ENCODE assay signal across 20 cellular contexts in the genomic region with DNA sequence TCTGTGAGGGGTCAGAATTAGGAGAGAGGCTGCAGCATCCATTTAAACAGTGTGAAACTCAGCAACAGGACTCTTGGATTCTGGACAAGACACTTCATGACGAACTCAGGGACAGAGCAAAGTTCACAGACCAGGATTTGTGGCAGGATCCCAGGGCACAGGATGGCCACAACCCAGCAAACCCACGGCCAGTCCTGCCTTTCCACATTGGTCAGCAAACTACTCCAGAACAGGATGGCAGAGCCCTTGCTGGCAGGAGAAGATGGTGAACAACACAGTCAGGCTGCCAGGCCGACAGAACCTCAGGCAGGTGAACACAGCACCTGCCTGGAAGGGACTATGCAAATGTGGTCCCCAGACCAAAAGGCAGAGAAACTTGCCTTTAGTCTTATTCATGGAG. TPM values are rescaled to one million over a fixed set of nuclear protein-coding genes. Genes with fewer than 3 reads are reported as not detected.
DNase-seq lines count a peak whose midpoint lies in the region; ATAC-seq and TF ChIP-seq lines count a peak whose summit lies in the region.
"Had no signal": no experiment of that assay in that cellular context is flagged by ENCODE, and none has a peak within 500 bp of the region (broad histone marks: within the 10 kb centered on the region; RNA-seq: fewer than 3 reads in every experiment).

No MANE protein-coding gene starts in this region.

- WGBS in endodermal cell (ENCODE audit: insufficient coverage in 1 of 2, insufficient read length in 1 of 2), 2 experiments: 83 to 97% methylated on average over 3 of the region's 3 CpGs

- no peak overlapping the region for H3K9ac ChIP-seq in endodermal cell (ENCODE audit: extremely low read depth, low read length, poor library complexity, severe bottlenecking)

- TF ChIP-seq CTCF in endodermal cell (conservative IDR thresholded peaks at IDR 0.05) (no peak), tibial artery (IDR thresholded peaks at IDR 0.05) (no peak)
- no peak for TF ChIP-seq CTCF in CD8-positive, alpha-beta T cell (IDR thresholded peaks at IDR 0.05)

- peaks cover 7% of the 10 kb centered on the region for H3K4me1 Mint-ChIP-seq in endodermal cell
- no peaks in the 10 kb centered on the region for H3K4me1 Mint-ChIP-seq in CD8-positive, alpha-beta T cell (ENCODE audit: low read depth)

- peaks cover 14% of the 10 kb centered on the region for H3K27me3 Mint-ChIP-seq in endodermal cell (ENCODE audit: insufficient read depth)
- H3K27me3 Mint-ChIP-seq in CD8-positive, alpha-beta T cell (ENCODE audit: low read depth): peaks cover 8% of the 10 kb centered on the region

- H3K9me3 ChIP-seq in endodermal cell (ENCODE audit: control insufficient read depth, low read length): peaks cover 3% of the 10 kb centered on the region
- H3K9me3 ChIP-seq in tibial artery: no peaks in the 10 kb centered on the region
- no peaks in the 10 kb centered on the region for H3K9me3 ChIP-seq in CD8-positive, alpha-beta T cell (ENCODE audit: low read length)
- H3K9me3 ChIP-seq: A549 had no signal

- no peaks in the 10 kb centered on the region for H3K4me1 ChIP-seq in endodermal cell (ENCODE audit: control insufficient read depth, insufficient read depth, low read length)
- H3K4me1 ChIP-seq in tibial artery: peaks cover 0 to 62% (median 38%) of the 10 kb centered on the region in 4 donors
- no peaks in the 10 kb centered on the region for H3K4me1 ChIP-seq in CD8-positive, alpha-beta T cell (ENCODE audit: insufficient read depth, low read length)
- H3K4me1 ChIP-seq: A549 had no signal

- CTCF ChIA-PET in CD8-positive, alpha-beta T cell (lab: Charles Lee): interaction anchor here (0.6 kb wide), 1 partner anchor 1942 kb away, joined by 3 read pairs; no protein-coding TSS in a partner anchor

- intact Hi-C loops in tibial artery (cut with DNase I; ENCODE audit: low total_unique reads): no loop called here
- intact Hi-C loops in CD8-positive, alpha-beta T cell (cut with DNase I, micrococcal nuclease): no loop called here

- H3K36me3 ChIP-seq in endodermal cell (ENCODE audit: control insufficient read depth, insufficient read depth, low read length) (no peaks in the 10 kb centered on the region), tibial artery (peaks cover 0 to 11% (median 5%) of the 10 kb centered on the region in 3 donors)
- no peaks in the 10 kb centered on the region for H3K36me3 ChIP-seq in CD8-positive, alpha-beta T cell (ENCODE audit: insufficient read depth, low read length)
- H3K36me3 ChIP-seq: WERI-Rb-1 had no signal

- H3K4me3 ChIP-seq in endodermal cell (ENCODE audit: low read length): no peak overlapping the region
- H3K4me3 ChIP-seq in tibial artery: no peak overlapping the region
- H3K4me3 ChIP-seq in CD8-positive, alpha-beta T cell (ENCODE audit: low read depth, low read length): no peak overlapping the region
- H3K4me3 ChIP-seq: A549 had no signal

- H3K9me3 Mint-ChIP-seq in endodermal cell: no peaks in the 10 kb centered on the region
- H3K9me3 Mint-ChIP-seq in CD8-positive, alpha-beta T cell: no peaks in the 10 kb centered on the region
- H3K9me3 Mint-ChIP-seq: activated naive CD4-positive, alpha-beta T cell treated with anti-CD3 and anti-CD28 coated beads for 36 hours; neural crest cell had no signal

- H3K27ac Mint-ChIP-seq in endodermal cell: no peak overlapping the region
- H3K27ac Mint-ChIP-seq in CD8-positive, alpha-beta T cell: no peak overlapping the region
- H3K27ac Mint-ChIP-seq: activated naive CD4-positive, alpha-beta T cell treated with anti-CD3 and anti-CD28 coated beads for 36 hours had no signal

- DNase-seq in activated effector memory CD4-positive, alpha-beta T cell treated with anti-CD3 and anti-CD28 coated beads, Interleukin-2, amount 50 U/mL, for 16 hours: peak; percentile 44
- DNase-seq in activated effector memory CD4-positive, alpha-beta T cell treated with Interleukin-2 at 50 U/mL for 16 hours: no peak
- DNase-seq in endodermal cell (peak; percentile 33), myocyte (ENCODE audit: low read depth) (peak; percentile 61), tibial artery (no peak)
- no peak for DNase-seq in CD8-positive, alpha-beta T cell
- DNase-seq: activated CD4-positive, alpha-beta T cell treated with anti-CD3 and anti-CD28 coated beads, Interleukin-2, amount 50 U/mL, for 4 hours; activated naive CD4-positive, alpha-beta T cell treated with anti-CD3 and anti-CD28 coated beads for 36 hours; activated T-cell treated with anti-CD3 and anti-CD28 coated beads, Interleukin-2, amount 50 U/mL, for 1 hour; NCI-H1436; NCI-H2171 treated with DMSO at 0.1 percent for 48 hours; T-helper 2 cell; WERI-Rb-1 had no signal

- no peak overlapping the region for H3K4me3 Mint-ChIP-seq in endodermal cell
- H3K4me3 Mint-ChIP-seq in CD8-positive, alpha-beta T cell: no peak overlapping the region
- H3K4me3 Mint-ChIP-seq: activated naive CD4-positive, alpha-beta T cell treated with anti-CD3 and anti-CD28 coated beads for 36 hours had no signal

- no peak overlapping the region for H3K27ac ChIP-seq in endodermal cell (ENCODE audit: low read depth, low read length)
- H3K27ac ChIP-seq in tibial artery: peak overlapping the region; percentile 62 to 70
- H3K27ac ChIP-seq in CD8-positive, alpha-beta T cell (ENCODE audit: low read depth, low read length): no peak overlapping the region
- H3K27ac ChIP-seq: A549, WERI-Rb-1 had no signal

- POLR2A ChIA-PET in CD8-positive, alpha-beta T cell (lab: Charles Lee): no interaction called here

- H3K27me3 ChIP-seq in endodermal cell (ENCODE audit: control insufficient read depth, insufficient read depth, low read length, poor library complexity, severe bottlenecking): peaks cover 8% of the 10 kb centered on the region
- no peaks in the 10 kb centered on the region for H3K27me3 ChIP-seq in tibial artery
- no peaks in the 10 kb centered on the region for H3K27me3 ChIP-seq in CD8-positive, alpha-beta T cell (ENCODE audit: insufficient read depth, low read length)

- no peak for ATAC-seq in HG02642 (IDR thresholded peaks at IDR 0.05; ENCODE audit: poor library complexity, unreplicated experiment)
- no peak for ATAC-seq in HG03378 (IDR thresholded peaks at IDR 0.05; ENCODE audit: unreplicated experiment)
- ATAC-seq in CD8-positive, alpha-beta T cell: no peak
- ATAC-seq: A549 had no signal

- no peaks in the 10 kb centered on the region for H3K36me3 Mint-ChIP-seq in endodermal cell (ENCODE audit: low read depth)
- H3K36me3 Mint-ChIP-seq in CD8-positive, alpha-beta T cell: no peaks in the 10 kb centered on the region

RNA-seq across cellular contexts. Expression of gene VSTM4, which starts 34.4 kb away (rescaled TPM):
- total RNA-seq in endodermal cell (under 1 TPM; 0.51 to 0.77 TPM), myocyte (21.5 and 25.2 TPM in 2 replicates)
- polyA plus RNA-seq in endodermal cell (2013, experiment 1 of 2): 1.4 TPM
- polyA plus RNA-seq in endodermal cell (2013, experiment 2 of 2): 1.1 TPM
- 13.8 TPM for polyA plus RNA-seq in myocyte (2012)
- not detected for total RNA-seq in CD8-positive, alpha-beta T cell
- total RNA-seq: activated naive CD4-positive, alpha-beta T cell treated with anti-CD3 and anti-CD28 coated beads for 36 hours had no signal
- polyA plus RNA-seq: keratinocyte had no signal

RNA-seq across cellular contexts. Expression of gene FAM170B, which starts 52.9 kb away (rescaled TPM):
- total RNA-seq in endodermal cell (not detected), myocyte (not detected in 2 replicates)
- polyA plus RNA-seq in endodermal cell (2013, experiment 1 of 2): not detected
- polyA plus RNA-seq in endodermal cell (2013, experiment 2 of 2): not detected
- not detected for polyA plus RNA-seq in myocyte (2012)
- not detected for total RNA-seq in CD8-positive, alpha-beta T cell
- total RNA-seq: activated naive CD4-positive, alpha-beta T cell treated with anti-CD3 and anti-CD28 coated beads for 36 hours; HT1080; neural crest cell had no signal
- polyA plus RNA-seq: A549, BJ, keratinocyte had no signal

Comparison
In these comparisons a context has a peak if more than half of its experiments do, and no peak if none do; other contexts are left out.
1. DNase-seq: peak in activated effector memory CD4-positive, alpha-beta T cell treated with anti-CD3 and anti-CD28 coated beads, Interleukin-2, amount 50 U/mL, for 16 hours (single experiment), endodermal cell (single experiment) and myocyte (single experiment); none in activated effector memory CD4-positive, alpha-beta T cell treated with Interleukin-2 at 50 U/mL for 16 hours (single experiment), tibial artery (0 of 2) and CD8-positive, alpha-beta T cell (0 of 7).
2. H3K27ac ChIP-seq: peak in tibial artery (2 of 2); none in endodermal cell (single experiment) and CD8-positive, alpha-beta T cell (single experiment).
3. RNA of gene VSTM4, which starts 34.4 kb away (total RNA-seq): 21.5 to 25.2 TPM in myocyte; 0.51 to 0.77 TPM in endodermal cell and not detected in CD8-positive, alpha-beta T cell; every median in the first group is over 10 times any median in the second.